ENCODE assay signal across 9 cellular contexts in the genomic region with DNA sequence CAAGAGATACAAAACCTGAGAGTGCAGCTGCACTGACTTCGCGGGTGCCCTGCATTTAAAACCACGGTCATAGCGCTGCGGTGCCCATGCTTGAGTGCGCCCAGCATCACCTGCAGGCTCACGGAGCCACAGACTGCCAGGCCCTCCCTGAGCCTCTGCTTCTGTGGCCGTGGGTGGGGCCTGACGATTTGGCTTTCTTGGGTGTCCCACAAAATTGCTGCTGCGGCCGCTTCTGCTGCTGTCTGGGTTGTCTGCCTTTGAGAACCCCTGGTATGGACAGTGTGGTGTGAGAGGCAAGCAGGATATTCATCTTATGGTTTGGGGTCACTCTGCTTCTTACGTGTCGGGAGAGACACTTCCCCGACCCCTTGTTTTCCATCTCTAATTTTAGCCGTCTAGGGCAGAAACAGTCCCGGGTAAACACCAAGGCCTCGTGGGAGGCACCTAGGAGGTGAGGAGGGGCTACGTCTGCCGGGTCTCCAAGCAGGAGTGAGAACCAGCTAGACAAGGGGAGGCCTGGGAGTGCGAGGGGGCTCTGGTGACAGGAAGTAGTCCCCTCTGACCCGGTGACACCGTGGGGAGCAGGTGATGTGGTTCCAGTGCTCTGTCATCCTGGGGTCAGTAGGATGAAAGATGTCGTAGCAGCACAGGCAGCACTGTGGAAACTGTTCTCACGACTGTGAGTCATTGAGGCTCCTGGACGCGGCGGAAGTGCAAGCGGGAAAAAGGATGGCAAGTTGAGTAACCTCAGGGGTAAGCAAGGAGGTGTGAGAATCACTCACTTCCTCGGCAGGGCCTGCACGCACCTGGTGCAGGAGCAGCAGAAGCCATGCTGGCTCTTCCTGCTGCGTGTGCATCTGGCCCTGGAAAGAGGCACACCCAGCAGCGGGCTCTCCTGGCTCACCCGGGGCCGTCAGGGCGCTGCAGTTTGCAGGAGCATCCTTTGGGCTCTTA.
A peak's percentile ranks its signal among the peaks of the same experiment; 100 is the strongest.
DNase-seq lines count a peak whose midpoint lies in the region; ATAC-seq and TF ChIP-seq lines count a peak whose summit lies in the region.
"Had no signal": no experiment of that assay in that cellular context is flagged by ENCODE, and none has a peak within 500 bp of the region (broad histone marks: within the 10 kb centered on the region; RNA-seq: fewer than 3 reads in every experiment).

No MANE protein-coding gene starts in this region.

- no peaks in the 10 kb centered on the region for H3K27me3 Mint-ChIP-seq in activated T-helper 17 cell treated with anti-CD3 and anti-CD28 coated beads, Interleukin-2, amount 50 U/mL, for 72 hours
- H3K27me3 Mint-ChIP-seq in stimulated activated naive CD8-positive, alpha-beta T cell treated with anti-CD3 and anti-CD28 coated beads, Interleukin-15, amount 100 ng/mL, for 72 hours = no peaks in the 10 kb centered on the region

- no peak for TF ChIP-seq CTCF in GM10266 (IDR thresholded peaks at IDR 0.05; ENCODE audit: control insufficient read depth, insufficient read depth, low read depth, missing control alignments)

- no peaks in the 10 kb centered on the region for H3K36me3 Mint-ChIP-seq in activated T-helper 17 cell treated with anti-CD3 and anti-CD28 coated beads, Interleukin-2, amount 50 U/mL, for 72 hours (ENCODE audit: low read depth)

- peak; percentile 52 for DNase-seq in DMS153 (lab: John Stamatoyannopoulos, UW)
- DNase-seq in DMS153 treated with DMSO at 0.1 percent for 48 hours (lab: John Stamatoyannopoulos, UW; ENCODE audit: unreplicated experiment) = no peak
- no peak for DNase-seq in left lobe of liver (ENCODE audit: low spot score)
- DNase-seq in stimulated activated naive CD8-positive, alpha-beta T cell treated with anti-CD3 and anti-CD28 coated beads, Interleukin-15, amount 100 ng/mL, for 72 hours = peak; percentile 39 to 74
- DNase-seq in substantia nigra (lab: John Stamatoyannopoulos, UW) = no peak
- no peak for DNase-seq in GM10266 (ENCODE audit: extremely low spot score)

- H3K9me3 Mint-ChIP-seq in activated T-helper 17 cell treated with anti-CD3 and anti-CD28 coated beads, Interleukin-2, amount 50 U/mL, for 72 hours = no peaks in the 10 kb centered on the region
- H3K9me3 Mint-ChIP-seq in stimulated activated naive CD8-positive, alpha-beta T cell treated with anti-CD3 and anti-CD28 coated beads, Interleukin-15, amount 100 ng/mL, for 72 hours = no peaks in the 10 kb centered on the region

- no peak overlapping the region for H3K27ac ChIP-seq in substantia nigra (ENCODE audit: low read depth, low read length, poor library complexity, severe bottlenecking)
- H3K27ac ChIP-seq: 22Rv1 had no signal

- peak overlapping the region; percentile 92 for H3K27ac Mint-ChIP-seq in activated T-helper 17 cell treated with anti-CD3 and anti-CD28 coated beads, Interleukin-2, amount 50 U/mL, for 72 hours
- H3K27ac Mint-ChIP-seq in stimulated activated naive CD8-positive, alpha-beta T cell treated with anti-CD3 and anti-CD28 coated beads, Interleukin-15, amount 100 ng/mL, for 72 hours = peak overlapping the region; percentile 30 to 89

- H3K4me3 Mint-ChIP-seq in activated T-helper 17 cell treated with anti-CD3 and anti-CD28 coated beads, Interleukin-2, amount 50 U/mL, for 72 hours = peak overlapping the region; percentile 82
- peak overlapping the region; percentile 49 to 52 for H3K4me3 Mint-ChIP-seq in stimulated activated naive CD8-positive, alpha-beta T cell treated with anti-CD3 and anti-CD28 coated beads, Interleukin-15, amount 100 ng/mL, for 72 hours

- ATAC-seq in activated T-helper 17 cell treated with anti-CD3 and anti-CD28 coated beads, Interleukin-2, amount 50 U/mL, for 72 hours (replicated peaks) = peak; percentile 96
- ATAC-seq in left lobe of liver (peak; percentile 59), GM19463 (IDR thresholded peaks at IDR 0.05; ENCODE audit: unreplicated experiment) (no peak)
- ATAC-seq in stimulated activated naive CD8-positive, alpha-beta T cell treated with anti-CD3 and anti-CD28 coated beads, Interleukin-15, amount 100 ng/mL, for 72 hours = peak; percentile 96

- H3K4me1 Mint-ChIP-seq in activated T-helper 17 cell treated with anti-CD3 and anti-CD28 coated beads, Interleukin-2, amount 50 U/mL, for 72 hours = peaks cover 35% of the 10 kb centered on the region
- peaks cover 71% of the 10 kb centered on the region for H3K4me1 Mint-ChIP-seq in stimulated activated naive CD8-positive, alpha-beta T cell treated with anti-CD3 and anti-CD28 coated beads, Interleukin-15, amount 100 ng/mL, for 72 hours

Comparison
In these comparisons a context has a peak if more than half of its experiments do, and no peak if none do; other contexts are left out.
1. DNase-seq: peak in DMS153 (single experiment) and stimulated activated naive CD8-positive, alpha-beta T cell treated with anti-CD3 and anti-CD28 coated beads, Interleukin-15, amount 100 ng/mL, for 72 hours (2 of 2); none in DMS153 treated with DMSO at 0.1 percent for 48 hours (single experiment), left lobe of liver (single experiment), substantia nigra (0 of 49) and GM10266 (single experiment).